ENCODE assay signal across 8 cellular contexts in the genomic region with DNA sequence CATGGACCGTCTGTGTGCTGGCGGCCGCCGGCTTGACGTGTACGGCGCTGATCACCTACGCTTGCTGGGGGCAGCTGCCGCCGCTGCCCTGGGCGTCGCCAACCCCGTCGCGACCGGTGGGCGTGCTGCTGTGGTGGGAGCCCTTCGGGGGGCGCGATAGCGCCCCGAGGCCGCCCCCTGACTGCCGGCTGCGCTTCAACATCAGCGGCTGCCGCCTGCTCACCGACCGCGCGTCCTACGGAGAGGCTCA. TPM values are rescaled to one million over a fixed set of nuclear protein-coding genes. Genes with fewer than 3 reads are reported as not detected.
DNase-seq lines count a peak whose midpoint lies in the region; ATAC-seq and TF ChIP-seq lines count a peak whose summit lies in the region.

No MANE protein-coding gene starts in this region.

- H3K9me3 Mint-ChIP-seq in activated naive CD4-positive, alpha-beta T cell treated with anti-CD3 and anti-CD28 coated beads, Interleukin-2, amount 50 U/mL, for 72 hours = no peaks in the 10 kb centered on the region

- H3K27ac ChIP-seq in layer of hippocampus (ENCODE audit: low read depth, low read length) = peak overlapping the region; percentile 89
- H3K27ac ChIP-seq in testis = peak overlapping the region; percentile 99

- no peaks in the 10 kb centered on the region for H3K4me1 ChIP-seq in testis

- WGBS in testis, 2 donors = 3% methylated on average over 28 of the region's 32 CpGs; no CpG with 5 or more reads in 1 of the 2 donors

- H3K36me3 ChIP-seq in testis (ENCODE audit: low read depth, missing control alignments) = no peaks in the 10 kb centered on the region

- TF ChIP-seq CTCF in testis (IDR thresholded peaks at IDR 0.05) = no peak

- H3K9me3 ChIP-seq in testis = no peaks in the 10 kb centered on the region

- TF ChIP-seq POLR2A in testis (IDR thresholded peaks at IDR 0.05) = no peak

- peak overlapping the region; percentile 72 to 86 for H3K4me3 ChIP-seq in testis

- H3K36me3 Mint-ChIP-seq in activated naive CD4-positive, alpha-beta T cell treated with anti-CD3 and anti-CD28 coated beads, Interleukin-2, amount 50 U/mL, for 72 hours = peaks cover 6 to 8% of the 10 kb centered on the region in 2 donors

- peak; percentile 25 for ATAC-seq in HG02852 (IDR thresholded peaks at IDR 0.05; ENCODE audit: unreplicated experiment)
- peak; percentile 3 to 49 for ATAC-seq in activated naive CD4-positive, alpha-beta T cell treated with anti-CD3 and anti-CD28 coated beads, Interleukin-2, amount 50 U/mL, for 72 hours
- ATAC-seq in GM21825 (IDR thresholded peaks at IDR 0.05; ENCODE audit: unreplicated experiment) = no peak

- intact Hi-C loops in testis (cut with DNase I; ENCODE audit: low total_unique reads) = no loop called here

- peak; percentile 29 for DNase-seq in ELR (ENCODE audit: low read depth)
- DNase-seq in activated naive CD4-positive, alpha-beta T cell treated with anti-CD3 and anti-CD28 coated beads, Interleukin-2, amount 50 U/mL, for 72 hours (ENCODE audit: low spot score in 2 of 2) = no peak
- DNase-seq in testis = no peak
- no peak for DNase-seq in MV-4-11 (lab: John Stamatoyannopoulos, UW)
- no peak for DNase-seq in activated CD4-positive, alpha-beta T cell treated with anti-CD3 and anti-CD28 coated beads, Interleukin-2, amount 50 U/mL, for 1 hour

- no peak overlapping the region for H3K27ac Mint-ChIP-seq in activated naive CD4-positive, alpha-beta T cell treated with anti-CD3 and anti-CD28 coated beads, Interleukin-2, amount 50 U/mL, for 72 hours

- H3K27me3 ChIP-seq in layer of hippocampus (ENCODE audit: control insufficient read depth, insufficient read depth, low read length) (no peaks in the 10 kb centered on the region), testis (no peaks in the 10 kb centered on the region)

RNA-seq across cellular contexts. Expression of a gene that starts 0.8 kb away (rescaled TPM):
- total RNA-seq in activated naive CD4-positive, alpha-beta T cell treated with anti-CD3 and anti-CD28 coated beads, Interleukin-2, amount 50 U/mL, for 72 hours = 1 to 10 TPM; 2.7 to 5.4 TPM
- total RNA-seq in testis = 1 to 10 TPM; 5.1 to 5.9 TPM
- 3.8 TPM for polyA plus RNA-seq in testis (ENCODE audit: insufficient read depth, low read depth, low replicate concordance)

RNA-seq across cellular contexts. Expression of a gene that starts 22.7 kb away (rescaled TPM):
- total RNA-seq in activated naive CD4-positive, alpha-beta T cell treated with anti-CD3 and anti-CD28 coated beads, Interleukin-2, amount 50 U/mL, for 72 hours = under 1 TPM; 0.16 to 0.35 TPM
- 10 to 100 TPM; 23.0 to 30.2 TPM for total RNA-seq in testis
- polyA plus RNA-seq in testis (ENCODE audit: insufficient read depth, low read depth, low replicate concordance) = 19.9 TPM

RNA-seq across cellular contexts. Expression of a gene that starts 32.2 kb away (rescaled TPM):
- total RNA-seq in activated naive CD4-positive, alpha-beta T cell treated with anti-CD3 and anti-CD28 coated beads, Interleukin-2, amount 50 U/mL, for 72 hours = not detected
- 10 to 100 TPM in 1 of 2 donors, 1 to 10 TPM in 1; 6.4 to 10.4 TPM for total RNA-seq in testis
- 25.2 TPM for polyA plus RNA-seq in testis (ENCODE audit: insufficient read depth, low read depth, low replicate concordance)

RNA-seq across cellular contexts. Expression of a gene that starts 50.7 kb away (rescaled TPM):
- total RNA-seq in activated naive CD4-positive, alpha-beta T cell treated with anti-CD3 and anti-CD28 coated beads, Interleukin-2, amount 50 U/mL, for 72 hours = 10 to 100 TPM; 18.1 to 22.8 TPM
- total RNA-seq in testis = 10 to 100 TPM; 13.4 to 14.8 TPM
- 11.3 TPM for polyA plus RNA-seq in testis (ENCODE audit: insufficient read depth, low read depth, low replicate concordance)

RNA-seq across cellular contexts. Expression of a gene that starts 50.9 kb away (rescaled TPM):
- total RNA-seq in activated naive CD4-positive, alpha-beta T cell treated with anti-CD3 and anti-CD28 coated beads, Interleukin-2, amount 50 U/mL, for 72 hours = 10 to 100 TPM; 50.7 to 53.1 TPM
- 10 to 100 TPM; 15.2 to 19.8 TPM for total RNA-seq in testis
- polyA plus RNA-seq in testis (ENCODE audit: insufficient read depth, low read depth, low replicate concordance) = 9.2 TPM

Comparison
In these comparisons a context has a peak if more than half of its experiments do, and no peak if none do; other contexts are left out.
1. RNA of a gene that starts 22.7 kb away (total RNA-seq): 23.0 to 30.2 TPM in testis; 0.16 to 0.35 TPM in activated naive CD4-positive, alpha-beta T cell treated with anti-CD3 and anti-CD28 coated beads, Interleukin-2, amount 50 U/mL, for 72 hours; every median in the first group is over 10 times any median in the second.
2. RNA of a gene that starts 32.2 kb away (total RNA-seq): 6.4 to 10.4 TPM in testis; not detected in activated naive CD4-positive, alpha-beta T cell treated with anti-CD3 and anti-CD28 coated beads, Interleukin-2, amount 50 U/mL, for 72 hours; every median in the first group is over 4 times any median in the second.